1 cellular context compared by ENCODE assay signal in the genomic region with DNA sequence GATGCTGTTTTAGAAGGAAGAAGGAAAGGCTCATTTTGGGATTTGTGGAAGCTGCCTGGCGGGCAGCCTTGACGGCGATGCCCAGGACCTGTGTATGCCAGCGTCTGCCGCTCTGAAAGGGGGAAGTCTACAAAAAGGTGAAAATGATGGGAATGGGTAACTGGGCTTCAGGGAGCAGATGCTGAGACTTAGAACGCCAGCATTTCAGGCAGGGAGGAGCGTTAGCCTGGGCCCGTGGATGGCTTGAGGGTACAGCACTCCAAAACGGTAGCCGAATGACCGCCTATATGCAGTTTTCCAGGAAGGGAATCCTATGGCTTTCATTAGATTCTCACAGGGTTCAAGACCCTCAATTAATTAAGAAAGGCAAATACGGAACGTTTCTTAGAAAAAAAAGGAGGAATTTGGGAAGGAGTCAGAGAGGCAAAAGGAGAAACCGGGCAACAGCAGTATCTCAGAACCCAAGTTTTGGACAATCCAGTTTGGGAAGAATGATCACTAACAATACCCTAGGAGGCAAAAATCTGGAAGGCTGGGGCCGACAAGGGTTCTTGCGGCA.
TF ChIP-seq lines count a peak whose summit lies in the region.

No MANE protein-coding gene starts in this region.

TF ChIP-seq in HepG2, 621 proteins besides CTCF, POLR2A, EP300 and RAD21:
- no peak for TF ChIP-seq ZNF883 (CRISPR knock-in tag; IDR thresholded peaks at IDR 0.05; ENCODE audit: not compliant biosample characterization)
- TF ChIP-seq NR2F2 (IDR thresholded peaks at IDR 0.05; ENCODE audit: borderline replicate concordance, low read depth) = peak; percentile 10; the same call in 1 of the 2 replicates
- TF ChIP-seq EHMT2 (IDR thresholded peaks at IDR 0.05; ENCODE audit: borderline replicate concordance, low read depth, low read length) = no peak
- TF ChIP-seq ARHGAP35 (CRISPR knock-in tag; IDR thresholded peaks at IDR 0.05; ENCODE audit: borderline replicate concordance) = no peak
- TF ChIP-seq GFI1 (CRISPR knock-in tag; IDR thresholded peaks at IDR 0.05; ENCODE audit: borderline replicate concordance) = no peak
- no peak for TF ChIP-seq ZNF460 (CRISPR knock-in tag; IDR thresholded peaks at IDR 0.05; ENCODE audit: borderline replicate concordance)
- TF ChIP-seq ZSCAN22 (CRISPR knock-in tag; IDR thresholded peaks at IDR 0.05) = no peak
- TF ChIP-seq ZNF639 (CRISPR knock-in tag; conservative IDR thresholded peaks at IDR 0.05) = no peak
- TF ChIP-seq, protein P1, sequence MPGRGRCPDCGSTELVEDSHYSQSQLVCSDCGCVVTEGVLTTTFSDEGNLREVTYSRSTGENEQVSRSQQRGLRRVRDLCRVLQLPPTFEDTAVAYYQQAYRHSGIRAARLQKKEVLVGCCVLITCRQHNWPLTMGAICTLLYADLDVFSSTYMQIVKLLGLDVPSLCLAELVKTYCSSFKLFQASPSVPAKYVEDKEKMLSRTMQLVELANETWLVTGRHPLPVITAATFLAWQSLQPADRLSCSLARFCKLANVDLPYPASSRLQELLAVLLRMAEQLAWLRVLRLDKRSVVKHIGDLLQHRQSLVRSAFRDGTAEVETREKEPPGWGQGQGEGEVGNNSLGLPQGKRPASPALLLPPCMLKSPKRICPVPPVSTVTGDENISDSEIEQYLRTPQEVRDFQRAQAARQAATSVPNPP (CRISPR knock-in tag; IDR thresholded peaks at IDR 0.05) = 0 out of 2 replicates have a peak, but pooled peaks have one; percentile 11
- TF ChIP-seq KDM6A (CRISPR knock-in tag; IDR thresholded peaks at IDR 0.05; ENCODE audit: low read depth) = no peak
- no peak for TF ChIP-seq ZNF740 (CRISPR knock-in tag; IDR thresholded peaks at IDR 0.05)
- TF ChIP-seq ZNF710 (CRISPR knock-in tag; IDR thresholded peaks at IDR 0.05; ENCODE audit: borderline replicate concordance) = no peak
- TF ChIP-seq, protein P2, sequence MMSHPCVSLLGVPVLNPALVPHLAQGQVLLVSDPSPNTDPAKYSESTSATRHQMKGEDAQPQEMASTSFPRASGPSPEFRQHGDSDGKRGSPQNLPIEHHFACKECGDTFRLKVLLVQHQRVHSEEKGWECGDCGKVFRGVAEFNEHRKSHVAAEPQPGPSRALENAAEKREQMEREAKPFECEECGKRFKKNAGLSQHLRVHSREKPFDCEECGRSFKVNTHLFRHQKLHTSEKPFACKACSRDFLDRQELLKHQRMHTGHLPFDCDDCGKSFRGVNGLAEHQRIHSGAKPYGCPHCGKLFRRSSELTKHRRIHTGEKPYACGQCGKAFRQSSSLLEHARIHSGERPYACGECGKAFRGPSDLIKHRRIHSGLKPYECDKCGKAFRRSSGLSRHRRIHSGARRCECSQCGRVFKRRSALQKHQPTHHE (CRISPR knock-in tag; IDR thresholded peaks at IDR 0.05; ENCODE audit: borderline replicate concordance) = no peak
- no peak for TF ChIP-seq ZNF614 (CRISPR knock-in tag; IDR thresholded peaks at IDR 0.05; ENCODE audit: borderline replicate concordance)
- TF ChIP-seq ZSCAN25 (CRISPR knock-in tag; IDR thresholded peaks at IDR 0.05) = no peak
- TF ChIP-seq, protein P3, sequence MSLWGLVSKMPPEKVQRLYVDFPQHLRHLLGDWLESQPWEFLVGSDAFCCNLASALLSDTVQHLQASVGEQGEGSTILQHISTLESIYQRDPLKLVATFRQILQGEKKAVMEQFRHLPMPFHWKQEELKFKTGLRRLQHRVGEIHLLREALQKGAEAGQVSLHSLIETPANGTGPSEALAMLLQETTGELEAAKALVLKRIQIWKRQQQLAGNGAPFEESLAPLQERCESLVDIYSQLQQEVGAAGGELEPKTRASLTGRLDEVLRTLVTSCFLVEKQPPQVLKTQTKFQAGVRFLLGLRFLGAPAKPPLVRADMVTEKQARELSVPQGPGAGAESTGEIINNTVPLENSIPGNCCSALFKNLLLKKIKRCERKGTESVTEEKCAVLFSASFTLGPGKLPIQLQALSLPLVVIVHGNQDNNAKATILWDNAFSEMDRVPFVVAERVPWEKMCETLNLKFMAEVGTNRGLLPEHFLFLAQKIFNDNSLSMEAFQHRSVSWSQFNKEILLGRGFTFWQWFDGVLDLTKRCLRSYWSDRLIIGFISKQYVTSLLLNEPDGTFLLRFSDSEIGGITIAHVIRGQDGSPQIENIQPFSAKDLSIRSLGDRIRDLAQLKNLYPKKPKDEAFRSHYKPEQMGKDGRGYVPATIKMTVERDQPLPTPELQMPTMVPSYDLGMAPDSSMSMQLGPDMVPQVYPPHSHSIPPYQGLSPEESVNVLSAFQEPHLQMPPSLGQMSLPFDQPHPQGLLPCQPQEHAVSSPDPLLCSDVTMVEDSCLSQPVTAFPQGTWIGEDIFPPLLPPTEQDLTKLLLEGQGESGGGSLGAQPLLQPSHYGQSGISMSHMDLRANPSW (CRISPR knock-in tag; IDR thresholded peaks at IDR 0.05; ENCODE audit: borderline replicate concordance) = 0 out of 2 replicates have a peak, but pooled peaks have one; percentile 6
- TF ChIP-seq SRSF9 (IDR thresholded peaks at IDR 0.05; ENCODE audit: borderline replicate concordance, insufficient read depth, low read depth, low read length, poor library complexity, severe bottlenecking) = no peak
- TF ChIP-seq, protein P4, sequence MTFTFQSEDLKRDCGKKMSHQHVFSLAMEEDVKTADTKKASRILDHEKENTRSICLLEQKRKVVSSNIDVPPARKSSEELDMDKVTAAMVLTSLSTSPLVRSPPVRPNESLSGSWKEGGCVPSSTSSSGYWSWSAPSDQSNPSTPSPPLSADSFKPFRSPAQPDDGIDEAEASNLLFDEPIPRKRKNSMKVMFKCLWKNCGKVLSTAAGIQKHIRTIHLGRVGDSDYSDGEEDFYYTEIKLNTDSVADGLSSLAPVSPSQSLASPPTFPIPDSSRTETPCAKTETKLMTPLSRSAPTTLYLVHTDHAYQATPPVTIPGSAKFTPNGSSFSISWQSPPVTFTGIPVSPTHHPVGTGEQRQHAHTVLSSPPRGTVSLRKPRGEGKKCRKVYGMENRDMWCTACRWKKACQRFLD (CRISPR knock-in tag; IDR thresholded peaks at IDR 0.05; ENCODE audit: borderline replicate concordance) = no peak
- no peak for TF ChIP-seq ATF1 (CRISPR knock-in tag; IDR thresholded peaks at IDR 0.05)
- no peak for TF ChIP-seq RERE (CRISPR knock-in tag; IDR thresholded peaks at IDR 0.05; ENCODE audit: low read depth)
- no peak for TF ChIP-seq RFX1 (IDR thresholded peaks at IDR 0.05)
- TF ChIP-seq ZZZ3 (CRISPR knock-in tag; IDR thresholded peaks at IDR 0.05; ENCODE audit: borderline replicate concordance) = 0 out of 2 replicates have a peak, but pooled peaks have one; percentile 3
- TF ChIP-seq HNRNPK (IDR thresholded peaks at IDR 0.05; ENCODE audit: low read depth, low read length, poor library complexity, severe bottlenecking) = no peak
- TF ChIP-seq, protein P5, sequence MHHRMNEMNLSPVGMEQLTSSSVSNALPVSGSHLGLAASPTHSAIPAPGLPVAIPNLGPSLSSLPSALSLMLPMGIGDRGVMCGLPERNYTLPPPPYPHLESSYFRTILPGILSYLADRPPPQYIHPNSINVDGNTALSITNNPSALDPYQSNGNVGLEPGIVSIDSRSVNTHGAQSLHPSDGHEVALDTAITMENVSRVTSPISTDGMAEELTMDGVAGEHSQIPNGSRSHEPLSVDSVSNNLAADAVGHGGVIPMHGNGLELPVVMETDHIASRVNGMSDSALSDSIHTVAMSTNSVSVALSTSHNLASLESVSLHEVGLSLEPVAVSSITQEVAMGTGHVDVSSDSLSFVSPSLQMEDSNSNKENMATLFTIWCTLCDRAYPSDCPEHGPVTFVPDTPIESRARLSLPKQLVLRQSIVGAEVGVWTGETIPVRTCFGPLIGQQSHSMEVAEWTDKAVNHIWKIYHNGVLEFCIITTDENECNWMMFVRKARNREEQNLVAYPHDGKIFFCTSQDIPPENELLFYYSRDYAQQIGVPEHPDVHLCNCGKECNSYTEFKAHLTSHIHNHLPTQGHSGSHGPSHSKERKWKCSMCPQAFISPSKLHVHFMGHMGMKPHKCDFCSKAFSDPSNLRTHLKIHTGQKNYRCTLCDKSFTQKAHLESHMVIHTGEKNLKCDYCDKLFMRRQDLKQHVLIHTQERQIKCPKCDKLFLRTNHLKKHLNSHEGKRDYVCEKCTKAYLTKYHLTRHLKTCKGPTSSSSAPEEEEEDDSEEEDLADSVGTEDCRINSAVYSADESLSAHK (CRISPR knock-in tag; IDR thresholded peaks at IDR 0.05; ENCODE audit: borderline replicate concordance) = no peak
- no peak for TF ChIP-seq SETDB1 (CRISPR knock-in tag; IDR thresholded peaks at IDR 0.05; ENCODE audit: borderline replicate concordance)
- no peak for TF ChIP-seq NFKBIZ (CRISPR knock-in tag; IDR thresholded peaks at IDR 0.05)
